In genomic region chr17:79913451-79913850, GRCh38 we compare ENCODE assay signal across 28 cellular contexts.
"Had no signal": no experiment of that assay in that cellular context is flagged by ENCODE, and none has a peak within 500 bp of the region (broad histone marks: within the 10 kb centered on the region; RNA-seq: fewer than 3 reads in every experiment).

No MANE protein-coding gene starts in this region.

- H3K36me3 Mint-ChIP-seq: naive thymus-derived CD8-positive, alpha-beta T cell had no signal

- H3K4me3 ChIP-seq: colonic mucosa, esophagus muscularis mucosa, heart right ventricle, left ventricle myocardium inferior, lower lobe of right lung, pancreas, right lobe of liver, suprapubic skin, transverse colon, upper lobe of right lung, uterus had no signal

- DNase-seq: colonic mucosa; effector CD8-positive, alpha-beta T cell; foreskin keratinocyte; glutamatergic neuron; heart right ventricle; hippocampal formation; kidney glomerular epithelial cell; left ventricle myocardium inferior; lower lobe of right lung; naive thymus-derived CD8-positive, alpha-beta T cell; nephron progenitor cell; occipital lobe; small intestine; stimulated activated CD4-positive, alpha-beta T cell treated with anti-CD3 and anti-CD28 coated beads, Interleukin-12 subunit alpha, Interleukin-12 subunit beta, amount 100 ng/mL, for 4 hours; stimulated activated CD4-positive, alpha-beta T cell treated with anti-CD3 and anti-CD28 coated beads, Interleukin-1b, Interleukin-23, amount 100 ng/mL, for 48 hours; stimulated activated CD4-positive, alpha-beta T cell treated with anti-CD3 and anti-CD28 coated beads, Interleukin-4, amount 100 ng/mL, for 1 hour; stimulated activated CD8-positive, alpha-beta memory T cell treated with anti-CD3 and anti-CD28 coated beads, Interleukin-4, amount 100 ng/mL, for 48 hours; stimulated activated naive CD4-positive, alpha-beta T cell; stimulated activated naive CD8-positive, alpha-beta T cell treated with anti-CD3 and anti-CD28 coated beads, Interleukin-15, amount 100 ng/mL, for 72 hours; transverse colon; upper lobe of right lung; uterus had no signal

- H3K4me3 Mint-ChIP-seq: dendritic cell treated with granulocyte-macrophage colony-stimulating factor and Interleukin-4, amounts not matched to agents 40 ng/mL and 50 ng/mL, for 4 days; naive thymus-derived CD8-positive, alpha-beta T cell; nephron progenitor cell; stimulated activated naive CD8-positive, alpha-beta T cell treated with anti-CD3 and anti-CD28 coated beads, Interleukin-15, amount 100 ng/mL, for 72 hours had no signal

- H3K36me3 ChIP-seq: colonic mucosa, esophagus muscularis mucosa, heart right ventricle, left ventricle myocardium inferior, lower lobe of right lung, pancreas, right lobe of liver, suprapubic skin, transverse colon, upper lobe of right lung, uterus had no signal

- H3K27ac Mint-ChIP-seq: dendritic cell treated with granulocyte-macrophage colony-stimulating factor and Interleukin-4, amounts not matched to agents 40 ng/mL and 50 ng/mL, for 4 days; naive thymus-derived CD8-positive, alpha-beta T cell; nephron progenitor cell; stimulated activated naive CD8-positive, alpha-beta T cell treated with anti-CD3 and anti-CD28 coated beads, Interleukin-15, amount 100 ng/mL, for 72 hours had no signal

- ATAC-seq: foreskin keratinocyte; heart right ventricle; left colon; lower lobe of right lung; naive thymus-derived CD8-positive, alpha-beta T cell; pancreas; right lobe of liver; stimulated activated naive CD8-positive, alpha-beta T cell treated with anti-CD3 and anti-CD28 coated beads, Interleukin-15, amount 100 ng/mL, for 72 hours; upper lobe of right lung had no signal

- H3K27me3 ChIP-seq: colonic mucosa, pancreas, right lobe of liver, transverse colon, upper lobe of right lung, uterus had no signal

- H3K9me3 ChIP-seq: colonic mucosa, esophagus muscularis mucosa, heart right ventricle, left ventricle myocardium inferior, lower lobe of right lung, pancreas, right lobe of liver, suprapubic skin, transverse colon, upper lobe of right lung, uterus had no signal

- H3K9me3 Mint-ChIP-seq: dendritic cell treated with granulocyte-macrophage colony-stimulating factor and Interleukin-4, amounts not matched to agents 40 ng/mL and 50 ng/mL, for 4 days; naive thymus-derived CD8-positive, alpha-beta T cell; nephron progenitor cell; stimulated activated naive CD8-positive, alpha-beta T cell treated with anti-CD3 and anti-CD28 coated beads, Interleukin-15, amount 100 ng/mL, for 72 hours had no signal

- H3K4me1 ChIP-seq: foreskin keratinocyte, lower lobe of right lung, upper lobe of right lung, uterus had no signal

- H3K4me1 Mint-ChIP-seq: stimulated activated naive CD8-positive, alpha-beta T cell treated with anti-CD3 and anti-CD28 coated beads, Interleukin-15, amount 100 ng/mL, for 72 hours had no signal

- H3K27ac ChIP-seq: colonic mucosa, esophagus muscularis mucosa, foreskin keratinocyte, heart right ventricle, left ventricle myocardium inferior, lower lobe of right lung, pancreas, right lobe of liver, suprapubic skin, transverse colon, upper lobe of right lung, uterus had no signal
